ENCODE assay signal across 27 cellular contexts in genomic region chr5:156486394-156487238, GRCh38.
"Had no signal": no experiment of that assay in that cellular context is flagged by ENCODE, and none has a peak within 500 bp of the region (broad histone marks: within the 10 kb centered on the region; RNA-seq: fewer than 3 reads in every experiment).

No MANE protein-coding gene starts in this region.

- H3K27ac Mint-ChIP-seq: naive thymus-derived CD8-positive, alpha-beta T cell; progenitor cell of endocrine pancreas; stimulated activated naive CD8-positive, alpha-beta T cell treated with anti-CD3 and anti-CD28 coated beads, Interleukin-15, Interleukin-2, amounts not matched to agents 100 ng/mL and 50 ng/mL, for 24 hours had no signal

- H3K4me3 ChIP-seq: heart left ventricle, lung, mucosa of descending colon, ovary, right atrium auricular region, skin epidermis, suprapubic skin, thoracic aorta, tibial artery, upper lobe of right lung had no signal

- ATAC-seq: mucosa of descending colon; naive thymus-derived CD8-positive, alpha-beta T cell; sciatic nerve; upper lobe of right lung had no signal

- H3K4me1 Mint-ChIP-seq: naive thymus-derived CD8-positive, alpha-beta T cell; neural crest cell had no signal

- H3K4me1 ChIP-seq: right atrium auricular region, suprapubic skin, tibial artery, upper lobe of right lung had no signal

- H3K27me3 Mint-ChIP-seq: progenitor cell of endocrine pancreas had no signal

- H3K27ac ChIP-seq: heart left ventricle, neutrophil, ovary, right atrium auricular region, skin epidermis, suprapubic skin, thoracic aorta, tibial artery, upper lobe of right lung had no signal

- H3K27me3 ChIP-seq: heart left ventricle, neutrophil, ovary, right atrium auricular region, suprapubic skin, tibial artery, upper lobe of right lung had no signal

- H3K4me3 Mint-ChIP-seq: naive thymus-derived CD8-positive, alpha-beta T cell; nephron; neural crest cell; stimulated activated naive CD8-positive, alpha-beta T cell treated with anti-CD3 and anti-CD28 coated beads, Interleukin-15, Interleukin-2, amounts not matched to agents 100 ng/mL and 50 ng/mL, for 24 hours had no signal

- H3K9me3 ChIP-seq: mucosa of descending colon, neutrophil, ovary, right atrium auricular region, thoracic aorta, upper lobe of right lung had no signal

- DNase-seq: heart left ventricle; hypothalamus; islet precursor cell; mesendoderm; midbrain; mucosa of descending colon; naive thymus-derived CD8-positive, alpha-beta T cell; ovary; stimulated activated CD4-positive, alpha-beta T cell treated with anti-CD3 and anti-CD28 coated beads, Interleukin-12 subunit alpha, Interleukin-12 subunit beta, amount 100 ng/mL, for 4 hours; stimulated activated CD4-positive, alpha-beta T cell treated with anti-CD3 and anti-CD28 coated beads, Interleukin-15, amount 100 ng/mL, for 24 hours; stimulated activated CD4-positive, alpha-beta T cell treated with anti-CD3 and anti-CD28 coated beads, Interleukin-2, amount 100 ng/mL, for 24 hours; stimulated activated CD4-positive, alpha-beta T cell treated with anti-CD3 and anti-CD28 coated beads, Interleukin-4, amount 100 ng/mL, for 1 hour; stimulated activated naive CD4-positive, alpha-beta T cell; tibial artery; trophoblast cell; upper lobe of right lung had no signal

- H3K36me3 ChIP-seq: heart left ventricle, neutrophil, ovary, right atrium auricular region, suprapubic skin, thoracic aorta, tibial artery, upper lobe of right lung had no signal
